In genomic region chr5:25850581-25850980, GRCh38 we compare ENCODE assay signal across 26 cellular contexts.
DNase-seq lines count a peak whose midpoint lies in the region; ATAC-seq and TF ChIP-seq lines count a peak whose summit lies in the region.
"Had no signal": no experiment of that assay in that cellular context is flagged by ENCODE, and none has a peak within 500 bp of the region (broad histone marks: within the 10 kb centered on the region; RNA-seq: fewer than 3 reads in every experiment).

No MANE protein-coding gene starts in this region.

- intact Hi-C loops in activated CD8-positive, alpha-beta T cell treated with anti-CD3 and anti-CD28 coated beads for 36 hours (cut with micrococcal nuclease): no loop called here
- intact Hi-C loops in left ventricle myocardium superior (cut with micrococcal nuclease): no loop called here

- peak overlapping the region; percentile 37 for H3K27ac ChIP-seq in RWPE2 (ENCODE audit: poor library complexity, severe bottlenecking)
- no peak overlapping the region for H3K27ac ChIP-seq in hepatocyte
- H3K27ac ChIP-seq: left ventricle myocardium inferior, thyroid gland, vagina had no signal

- CTCF ChIA-PET in activated CD8-positive, alpha-beta T cell treated with anti-CD3 and anti-CD28 coated beads for 36 hours (lab: Charles Lee): no interaction called here

- peaks cover 9% of the 10 kb centered on the region for H3K9me3 Mint-ChIP-seq in activated CD8-positive, alpha-beta T cell treated with anti-CD3 and anti-CD28 coated beads for 36 hours

- H3K36me3 Mint-ChIP-seq in activated CD8-positive, alpha-beta T cell treated with anti-CD3 and anti-CD28 coated beads for 36 hours (ENCODE audit: low read depth): no peaks in the 10 kb centered on the region
- H3K36me3 Mint-ChIP-seq: activated naive CD4-positive, alpha-beta T cell treated with anti-CD3 and anti-CD28 coated beads, Interleukin-2, amount 50 U/mL, for 24 hours; CD8-positive, alpha-beta memory T cell had no signal

- no peaks in the 10 kb centered on the region for H3K4me1 Mint-ChIP-seq in activated CD8-positive, alpha-beta T cell treated with anti-CD3 and anti-CD28 coated beads for 36 hours (ENCODE audit: low read depth)
- H3K4me1 Mint-ChIP-seq: activated naive CD4-positive, alpha-beta T cell treated with anti-CD3 and anti-CD28 coated beads, Interleukin-2, amount 50 U/mL, for 24 hours; CD8-positive, alpha-beta memory T cell; T-helper 17 cell had no signal

- DNase-seq in A172 (ENCODE audit: low spot score) (peak; percentile 68), HPDE6-E6E7 (ENCODE audit: extremely low spot score) (peak; percentile 5), RWPE2 (ENCODE audit: low spot score) (no peak), hepatocyte (ENCODE audit: low spot score) (peak; percentile 5), left ventricle myocardium superior (no peak), cerebellar cortex (ENCODE audit: low spot score) (no peak)
- DNase-seq in activated CD8-positive, alpha-beta T cell treated with anti-CD3 and anti-CD28 coated beads for 36 hours: no peak
- DNase-seq in activated CD4-positive, alpha-beta T cell treated with anti-CD3 and anti-CD28 coated beads for 48 hours: no peak
- DNase-seq: activated CD4-positive, CD25-positive, alpha-beta regulatory T cell treated with anti-CD3 and anti-CD28 coated beads, Interleukin-2, amount 50 U/mL, for 72 hours; amniotic stem cell; BE2C; CD8-positive, alpha-beta memory T cell; EL; HCEC 1CT; left ventricle myocardium inferior; NCI-H2107; NCI-H446; NCI-H748 treated with DMSO at 0.1 percent for 48 hours; T-helper 17 cell; thyroid gland had no signal

- 62% methylated on average over 5 of the region's 5 CpGs for WGBS in hepatocyte (ENCODE audit: low lambda C conversion rate, missing lambda C conversion rate)

- no peak overlapping the region for H3K27ac Mint-ChIP-seq in activated CD8-positive, alpha-beta T cell treated with anti-CD3 and anti-CD28 coated beads for 36 hours
- H3K27ac Mint-ChIP-seq: activated naive CD4-positive, alpha-beta T cell treated with anti-CD3 and anti-CD28 coated beads, Interleukin-2, amount 50 U/mL, for 24 hours; activated T-helper 2 cell treated with anti-CD3 and anti-CD28 coated beads, Interferon-gamma antibody, Interleukin-2, Interleukin-4, amounts not matched to agents 10 μg/mL and 5 μg/mL and 100 μg/mL, durations not matched to agents 14 hours and 24 hours and 36 hours; CD8-positive, alpha-beta memory T cell; progenitor cell of endocrine pancreas; T-helper 17 cell had no signal

- H3K27me3 Mint-ChIP-seq in activated CD8-positive, alpha-beta T cell treated with anti-CD3 and anti-CD28 coated beads for 36 hours: no peaks in the 10 kb centered on the region
- H3K27me3 Mint-ChIP-seq: activated naive CD4-positive, alpha-beta T cell treated with anti-CD3 and anti-CD28 coated beads, Interleukin-2, amount 50 U/mL, for 24 hours; progenitor cell of endocrine pancreas; T-helper 17 cell had no signal

- H3K9me3 ChIP-seq in RWPE2 (ENCODE audit: severe bottlenecking) (peaks cover 2% of the 10 kb centered on the region), hepatocyte (ENCODE audit: low read depth) (no peaks in the 10 kb centered on the region)
- H3K9me3 ChIP-seq: BE2C, thyroid gland, vagina had no signal

- H3K4me1 ChIP-seq in RWPE2 (ENCODE audit: insufficient read depth, poor library complexity, severe bottlenecking) (no peaks in the 10 kb centered on the region), hepatocyte (ENCODE audit: insufficient read depth) (no peaks in the 10 kb centered on the region)
- H3K4me1 ChIP-seq: BE2C, left ventricle myocardium inferior, thyroid gland, vagina had no signal

- POLR2A ChIA-PET in activated CD8-positive, alpha-beta T cell treated with anti-CD3 and anti-CD28 coated beads for 36 hours (lab: Charles Lee): no interaction called here

- H3K9me2 ChIP-seq in hepatocyte (replicated peaks; ENCODE audit: insufficient read depth): no peaks in the 10 kb centered on the region

- H3K36me3 ChIP-seq in RWPE2 (ENCODE audit: low read depth) (no peaks in the 10 kb centered on the region), hepatocyte (replicated peaks; ENCODE audit: insufficient read depth, low read depth) (no peaks in the 10 kb centered on the region)
- H3K36me3 ChIP-seq: BE2C, left ventricle myocardium inferior, thyroid gland, vagina had no signal

- no peaks in the 10 kb centered on the region for H3K79me2 ChIP-seq in hepatocyte

- no peaks in the 10 kb centered on the region for H4K20me1 ChIP-seq in hepatocyte (ENCODE audit: insufficient read depth, poor library complexity, severe bottlenecking)

- H2AFZ ChIP-seq in hepatocyte: no peak overlapping the region

- TF ChIP-seq CTCF in RWPE2 (IDR thresholded peaks at IDR 0.05; ENCODE audit: poor library complexity, severe bottlenecking): no peak
- TF ChIP-seq CTCF in hepatocyte (IDR thresholded peaks at IDR 0.05; ENCODE audit: poor library complexity): no peak
- no peak for TF ChIP-seq CTCF in activated CD8-positive, alpha-beta T cell treated with anti-CD3 and anti-CD28 coated beads for 36 hours (IDR thresholded peaks at IDR 0.05)

- H3K4me2 ChIP-seq in hepatocyte: no peak overlapping the region

- H3K27me3 ChIP-seq in RWPE2 (ENCODE audit: insufficient read depth, poor library complexity, severe bottlenecking) (no peaks in the 10 kb centered on the region), hepatocyte (no peaks in the 10 kb centered on the region)
- H3K27me3 ChIP-seq: BE2C, thyroid gland, vagina had no signal

- ATAC-seq in RWPE2 (ENCODE audit: low read depth): peak; percentile 97
- ATAC-seq in activated CD8-positive, alpha-beta T cell treated with anti-CD3 and anti-CD28 coated beads for 36 hours: no peak
- no peak for ATAC-seq in left ventricle myocardium superior
- ATAC-seq: sciatic nerve, SK-N-SH treated with all-trans-retinoic acid at 6 μM for 48 hours, T-helper 17 cell had no signal

- H3K4me3 ChIP-seq in RWPE2 (ENCODE audit: severe bottlenecking) (no peak overlapping the region), hepatocyte (no peak overlapping the region)
- H3K4me3 ChIP-seq: left ventricle myocardium inferior, thyroid gland, vagina had no signal

- no peak overlapping the region for H3K4me3 Mint-ChIP-seq in activated CD8-positive, alpha-beta T cell treated with anti-CD3 and anti-CD28 coated beads for 36 hours
- H3K4me3 Mint-ChIP-seq: activated naive CD4-positive, alpha-beta T cell treated with anti-CD3 and anti-CD28 coated beads, Interleukin-2, amount 50 U/mL, for 24 hours; CD8-positive, alpha-beta memory T cell; T-helper 17 cell had no signal

Comparison
In these comparisons a context has a peak if more than half of its experiments do, and no peak if none do; other contexts are left out.
1. DNase-seq: peak in A172 (single experiment), HPDE6-E6E7 (single experiment) and hepatocyte (single experiment); none in RWPE2 (single experiment), activated CD8-positive, alpha-beta T cell treated with anti-CD3 and anti-CD28 coated beads for 36 hours (single experiment), left ventricle myocardium superior (single experiment), cerebellar cortex (single experiment) and activated CD4-positive, alpha-beta T cell treated with anti-CD3 and anti-CD28 coated beads for 48 hours (single experiment).